7 cellular contexts compared by ENCODE assay signal in genomic region chr5:150409638-150410523, GRCh38. TPM values are rescaled to one million over a fixed set of nuclear protein-coding genes. Genes with fewer than 3 reads are reported as not detected.
A peak's percentile ranks its signal among the peaks of the same experiment; 100 is the strongest.
DNase-seq lines count a peak whose midpoint lies in the region; ATAC-seq and TF ChIP-seq lines count a peak whose summit lies in the region.

No MANE protein-coding gene starts in this region.

- peaks cover 17% of the 10 kb centered on the region for H3K36me3 Mint-ChIP-seq in T-cell

- H2AFZ ChIP-seq in mammary epithelial cell (ENCODE audit: low read depth, low read length): peak overlapping the region; percentile 46

- H3K9me3 Mint-ChIP-seq in T-cell: no peaks in the 10 kb centered on the region

- no peak overlapping the region for H3K27ac ChIP-seq in mammary epithelial cell (ENCODE audit: insufficient read depth, low read depth, low read length)
- H3K27ac ChIP-seq in iPS-20b (ENCODE audit: low read length): no peak overlapping the region
- H3K27ac ChIP-seq in gastrocnemius medialis: peak overlapping the region; percentile 63 to 83 (median 78)

- WGBS in mammary epithelial cell (ENCODE audit: low coverage, missing lambda C conversion rate): 11% methylated on average over 13 of the region's 15 CpGs

- H3K4me3 Mint-ChIP-seq in T-cell: peak overlapping the region; percentile 88 to 97 (median 96)

- no peaks in the 10 kb centered on the region for H4K20me1 ChIP-seq in mammary epithelial cell (ENCODE audit: insufficient read depth, low read length)

- DNase-seq in GM13977 (ENCODE audit: low spot score): peak; percentile 63
- peak; percentile 92 for DNase-seq in NCI-H1694 (lab: John Stamatoyannopoulos, UW)
- DNase-seq in T-cell: peak in 19 of 34 experiments; percentile 19 to 65 (median 31)
- peak; percentile 80 for DNase-seq in mammary epithelial cell
- DNase-seq in gastrocnemius medialis: peak; percentile 68 to 73

- intact Hi-C loops in mammary epithelial cell (cut with micrococcal nuclease) (no loop called here), gastrocnemius medialis (cut with DNase I; ENCODE audit: low total_unique reads) (no loop called here)

- ATAC-seq in HG02678 (IDR thresholded peaks at IDR 0.05; ENCODE audit: unreplicated experiment) (peak; percentile 35), T-cell (replicated peaks in 1 of 4) (peak in 2 of 4 experiments; percentile 21 to 27), gastrocnemius medialis (peak; percentile 89 to 93)

- H3K79me2 ChIP-seq in mammary epithelial cell (ENCODE audit: insufficient read depth, low read length): no peaks in the 10 kb centered on the region

- dilution Hi-C loops in mammary epithelial cell (cut with HindIII; ENCODE audit: low sequenced_read_pairs): loop anchor here (5.0 to 10.0 kb wide), 2 partner anchors 38 to 175 kb away; no protein-coding TSS in a partner anchor

- no TSS peak for BruUV-seq in mammary epithelial cell (replicated peaks; lab: Mats Ljungman, UMichigan)

- CTCF ChIA-PET in T-cell (lab: Charles Lee): interaction anchor here (1.1 to 2.0 kb wide), 8 partner anchors 12 to 294 kb away, joined by 3 to 18 read pairs (median 3); no protein-coding TSS in a partner anchor
- CTCF ChIA-PET in mammary epithelial cell (lab: Charles Lee; ENCODE audit: low non-redundant PET): no interaction called here

- H3K9me3 ChIP-seq in mammary epithelial cell (replicated peaks; ENCODE audit: insufficient read depth, low read length) (no peaks in the 10 kb centered on the region), iPS-20b (ENCODE audit: insufficient read depth, low read depth, low read length) (no peaks in the 10 kb centered on the region), gastrocnemius medialis (no peaks in the 10 kb centered on the region)

- H3K9ac ChIP-seq in mammary epithelial cell (ENCODE audit: insufficient read depth, low read length): no peak overlapping the region
- H3K9ac ChIP-seq in iPS-20b (ENCODE audit: low read depth, low read length): peak overlapping the region; percentile 29; the same call in 1 of the 2 replicates

- H3K27ac Mint-ChIP-seq in T-cell: peak overlapping the region; percentile 99 to 100

- H3K27me3 ChIP-seq in mammary epithelial cell (ENCODE audit: insufficient read depth, low read length) (no peaks in the 10 kb centered on the region), iPS-20b (ENCODE audit: insufficient read depth, low read length) (no peaks in the 10 kb centered on the region), gastrocnemius medialis (no peaks in the 10 kb centered on the region)

- H3K4me3 ChIP-seq in mammary epithelial cell (replicated peaks in 1 of 3; ENCODE audit: insufficient read depth in 1 of 3, low read depth in 2 of 3, low read length in 3 of 3) (no peak overlapping the region), iPS-20b (ENCODE audit: low read length) (peak overlapping the region; percentile 49), gastrocnemius medialis (peak overlapping the region; percentile 8 to 56 (median 48))

- POLR2A ChIA-PET in T-cell (lab: Charles Lee): interaction anchor here (0.6 to 1.8 kb wide), 9 partner anchors 8 to 1362 kb away, joined by 3 to 9 read pairs (median 4); partner anchors contain the start of gene RPS14 (in 1 of the 2)

- in situ Hi-C loops in GM13977 (cut with MboI; ENCODE audit: low pct_unique_long_range_greater_than_20kb, low sequenced_read_pairs, unreplicated experiment): no loop called here
- in situ Hi-C loops in mammary epithelial cell (cut with MboI; ENCODE audit: low sequenced_read_pairs in 2 of 2): no loop called here
- in situ Hi-C loops in gastrocnemius medialis (cut with MboI; ENCODE audit: low sequenced_read_pairs in 4 of 4): no loop called here

- TF ChIP-seq CTCF in GM13977 (IDR thresholded peaks at IDR 0.05; ENCODE audit: extremely low read depth, insufficient read depth, missing control alignments) (no peak), mammary epithelial cell (conservative IDR thresholded peaks at IDR 0.05 in 1 of 2, IDR thresholded peaks at IDR 0.05 in 1 of 2; ENCODE audit: extremely low read depth in 1 of 2, insufficient read depth in 1 of 2, low read depth in 1 of 2, low read length in 2 of 2) (no peak), gastrocnemius medialis (IDR thresholded peaks at IDR 0.05 in 4 of 5, conservative IDR thresholded peaks at IDR 0.05 in 1 of 5) (no peak)

- no peaks in the 10 kb centered on the region for H3K4me1 ChIP-seq in mammary epithelial cell (ENCODE audit: insufficient read depth, low read length)
- H3K4me1 ChIP-seq in iPS-20b (ENCODE audit: insufficient read depth, low read length): peaks cover 12% of the 10 kb centered on the region; the same call in 1 of the 2 replicates
- H3K4me1 ChIP-seq in gastrocnemius medialis: peaks cover 6 to 10% of the 10 kb centered on the region in 2 donors

- H3K4me2 ChIP-seq in mammary epithelial cell (ENCODE audit: insufficient read depth, low read depth, low read length): no peak overlapping the region

- no peaks in the 10 kb centered on the region for H3K27me3 Mint-ChIP-seq in T-cell

- no peak for TF ChIP-seq POLR2A in gastrocnemius medialis (IDR thresholded peaks at IDR 0.05)

- no peaks in the 10 kb centered on the region for H3K36me3 ChIP-seq in mammary epithelial cell (ENCODE audit: insufficient read depth, low read length)
- H3K36me3 ChIP-seq in iPS-20b (ENCODE audit: insufficient read depth, low read depth, low read length): no peaks in the 10 kb centered on the region
- H3K36me3 ChIP-seq in gastrocnemius medialis: peaks cover 0 to 4% of the 10 kb centered on the region in 2 donors

- H3K4me1 Mint-ChIP-seq in T-cell: peaks cover 43 to 60% (median 54%) of the 10 kb centered on the region in 3 donors

RNA-seq across cellular contexts. Expression of gene CD74, which starts 2.8 kb away (rescaled TPM):
- total RNA-seq in T-cell (100 to 1,000 TPM; 201 to 512 (median 406) TPM), mammary epithelial cell (1 to 10 TPM; 6.8 to 9.7 TPM), gastrocnemius medialis (100 to 1,000 TPM; 123 to 291 (median 160) TPM)
- 7.4 TPM for polyA plus RNA-seq in mammary epithelial cell
- 22.1 TPM for polyA minus RNA-seq in mammary epithelial cell

RNA-seq across cellular contexts. Expression of gene RPS14, which starts 39.7 kb away (rescaled TPM):
- total RNA-seq in T-cell: 1,000 to 10,000 TPM; 4,124 to 5,450 (median 5,009) TPM
- 1,000 to 10,000 TPM; 1,819 to 2,158 TPM for total RNA-seq in mammary epithelial cell
- polyA plus RNA-seq in mammary epithelial cell: 6,134 TPM
- polyA minus RNA-seq in mammary epithelial cell: 1,433 TPM
- 1,000 to 10,000 TPM; 1,865 to 2,215 (median 2,024) TPM for total RNA-seq in gastrocnemius medialis

RNA-seq across cellular contexts. Expression of gene TCOF1, which starts 52.4 kb away (rescaled TPM):
- total RNA-seq in T-cell: 10 to 100 TPM; 50.4 to 67.8 (median 58.4) TPM
- 10 to 100 TPM; 17.7 to 70.4 TPM for total RNA-seq in mammary epithelial cell
- polyA plus RNA-seq in mammary epithelial cell: 34.8 TPM
- 44.3 TPM for polyA minus RNA-seq in mammary epithelial cell
- 10 to 100 TPM; 22.1 to 31.7 (median 27.1) TPM for total RNA-seq in gastrocnemius medialis

Comparison
In these comparisons a context has a peak if more than half of its experiments do, and no peak if none do; other contexts are left out.
1. DNase-seq: peak in every context shown above with its lines; median percentile 92 in NCI-H1694; 80 in mammary epithelial cell; 70 in gastrocnemius medialis; 63 in GM13977; 31 in T-cell.
2. H3K27ac ChIP-seq: peak in gastrocnemius medialis (4 of 4); none in mammary epithelial cell (single experiment) and iPS-20b (single experiment).
3. H3K4me3 ChIP-seq: peak in iPS-20b (single experiment) and gastrocnemius medialis (4 of 4); none in mammary epithelial cell (0 of 3).
4. RNA of gene CD74, which starts 2.8 kb away (total RNA-seq): 201 to 512 TPM in T-cell and 123 to 291 TPM in gastrocnemius medialis; 6.8 to 9.7 TPM in mammary epithelial cell; every median in the first group is over 10 times any median in the second.